In genomic region chr5:36311967-36312366, GRCh38 we compare ENCODE assay signal across 28 cellular contexts. TPM values are rescaled to one million over a fixed set of nuclear protein-coding genes. Genes with fewer than 3 reads are reported as not detected.
"Had no signal": no experiment of that assay in that cellular context is flagged by ENCODE, and none has a peak within 500 bp of the region (broad histone marks: within the 10 kb centered on the region; RNA-seq: fewer than 3 reads in every experiment).

No MANE protein-coding gene starts in this region.

- H3K4me3 ChIP-seq: neural progenitor cell, ovary, psoas muscle, right lobe of liver, sigmoid colon, skin epidermis, smooth muscle cell, spleen, stomach, thoracic aorta, thyroid gland, tibial nerve, upper lobe of left lung, uterus had no signal

- H3K4me1 ChIP-seq: neural progenitor cell, parathyroid adenoma, psoas muscle, right lobe of liver, sigmoid colon, spleen, stomach, thyroid gland, tibial nerve, upper lobe of left lung, uterus had no signal

- ATAC-seq: naive thymus-derived CD4-positive, alpha-beta T cell; natural killer cell; psoas muscle; right cardiac atrium; right lobe of liver; stimulated activated effector memory CD8-positive, alpha-beta T cell treated with anti-CD3 and anti-CD28 coated beads, Interleukin-12 subunit alpha, Interleukin-12 subunit beta, amount 100 ng/mL, for 72 hours; stimulated activated naive B cell treated with anti-CD40 and anti-IgM and Interleukin-4, amounts not matched to agents 10 μg/mL and 1 μg/mL and 100 μg/mL, for 72 hours had no signal

- DNase-seq: naive thymus-derived CD4-positive, alpha-beta T cell; natural killer cell; occipital lobe; ovary; posterior cingulate gyrus; psoas muscle; right cardiac atrium; right lobe of liver; sigmoid colon; spleen; stimulated activated CD4-positive, alpha-beta T cell treated with anti-CD3 and anti-CD28 coated beads, Interleukin-12 subunit alpha, Interleukin-12 subunit beta, amount 100 ng/mL, for 4 hours; stimulated activated CD4-positive, alpha-beta T cell treated with anti-CD3 and anti-CD28 coated beads, Interleukin-1b, Interleukin-23, amount 100 ng/mL, for 48 hours; stimulated activated CD4-positive, alpha-beta T cell treated with anti-CD3 and anti-CD28 coated beads, Interleukin-4, amount 100 ng/mL, for 1 hour; stimulated activated naive B cell treated with anti-CD40 and anti-IgM and Interleukin-4, amounts not matched to agents 10 μg/mL and 1 μg/mL and 100 μg/mL, for 72 hours; stimulated activated naive CD4-positive, alpha-beta T cell treated with Interleukin-2 at 50 U/mL for 16 hours; stomach; thyroid gland; trophoblast cell; upper lobe of left lung; uterus had no signal

- H3K4me2 ChIP-seq: neural progenitor cell, smooth muscle cell had no signal

- H2AFZ ChIP-seq: neural progenitor cell, parathyroid adenoma had no signal

- H3K9me3 ChIP-seq: ovary, psoas muscle, right lobe of liver, sigmoid colon, stomach, thoracic aorta, thyroid gland, tibial nerve, upper lobe of left lung, uterus had no signal

- H3K27ac ChIP-seq: neural progenitor cell, ovary, parathyroid adenoma, psoas muscle, right lobe of liver, sigmoid colon, skin epidermis, spleen, stomach, thoracic aorta, thyroid gland, tibial nerve, upper lobe of left lung, uterus had no signal

- H3K27me3 ChIP-seq: neural progenitor cell, ovary, right lobe of liver, sigmoid colon, spleen, stomach, thyroid gland, tibial nerve, upper lobe of left lung, uterus had no signal

- H3K79me2 ChIP-seq: parathyroid adenoma had no signal

- H3K9ac ChIP-seq: neural progenitor cell, parathyroid adenoma had no signal

- H3K36me3 ChIP-seq: neural progenitor cell, ovary, right lobe of liver, sigmoid colon, spleen, stomach, thoracic aorta, thyroid gland, tibial nerve, upper lobe of left lung, uterus had no signal

RNA-seq across cellular contexts. Expression of gene RANBP3L, which starts 10.3 kb away (rescaled TPM):
- total RNA-seq: naive thymus-derived CD4-positive, alpha-beta T cell; natural killer cell; progenitor cell of endocrine pancreas had no signal
- polyA plus RNA-seq: naive thymus-derived CD4-positive, alpha-beta T cell had no signal
